Comparison of ENCODE assay signal across 12 cellular contexts in genomic region chr19:34178276-34178614, GRCh38. TPM values are rescaled to one million over a fixed set of nuclear protein-coding genes. Genes with fewer than 3 reads are reported as not detected.
DNase-seq lines count a peak whose midpoint lies in the region; ATAC-seq and TF ChIP-seq lines count a peak whose summit lies in the region.
"Had no signal": no experiment of that assay in that cellular context is flagged by ENCODE, and none has a peak within 500 bp of the region (broad histone marks: within the 10 kb centered on the region; RNA-seq: fewer than 3 reads in every experiment).

No MANE protein-coding gene starts in this region.

- no TSS peak for BruUV-seq in Calu3 (replicated peaks; lab: Mats Ljungman, UMichigan)

- POLR2A ChIA-PET in CD4-positive, alpha-beta T cell (lab: Charles Lee), result interaction anchor here (0.6 to 1.2 kb wide), 4 partner anchors 14 to 187 kb away, joined by 3 to 4 read pairs (median 3); no protein-coding TSS in a partner anchor
- POLR2A ChIA-PET in activated naive CD8-positive, alpha-beta T cell treated with anti-CD3 and anti-CD28 coated beads, Interleukin-2, amount 10 ng/mL, durations not matched to agents 7 days and 5 days (lab: Charles Lee), result interaction anchor here (1.3 kb wide), 1 partner anchor 54 kb away, joined by 3 read pairs; no protein-coding TSS in a partner anchor
- POLR2A ChIA-PET in naive thymus-derived CD8-positive, alpha-beta T cell (lab: Charles Lee), result interaction anchor here (0.6 to 0.7 kb wide), 2 partner anchors 39 to 1168 kb away, joined by 3 to 6 read pairs; no protein-coding TSS in a partner anchor

- peaks cover 94% of the 10 kb centered on the region for H3K4me1 Mint-ChIP-seq in CD4-positive, alpha-beta T cell (ENCODE audit: low read depth)
- H3K4me1 Mint-ChIP-seq in activated naive CD8-positive, alpha-beta T cell treated with anti-CD3 and anti-CD28 coated beads, Interleukin-2, amount 10 ng/mL, durations not matched to agents 7 days and 5 days, result peaks cover 65% of the 10 kb centered on the region
- peaks cover 35 to 95% (median 81%) of the 10 kb centered on the region in 4 donors for H3K4me1 Mint-ChIP-seq in naive thymus-derived CD8-positive, alpha-beta T cell
- peaks cover 57% of the 10 kb centered on the region for H3K4me1 Mint-ChIP-seq in Calu3 (ENCODE audit: low read depth, unreplicated experiment)

- no peak overlapping the region for H3K27ac ChIP-seq in CD4-positive, alpha-beta T cell (ENCODE audit: low read depth, low read length)
- H3K27ac ChIP-seq: brain microvascular endothelial cell had no signal

- peak overlapping the region; percentile 70 for H3K27ac Mint-ChIP-seq in CD4-positive, alpha-beta T cell
- H3K27ac Mint-ChIP-seq in activated naive CD8-positive, alpha-beta T cell treated with anti-CD3 and anti-CD28 coated beads, Interleukin-2, amount 10 ng/mL, durations not matched to agents 7 days and 5 days, result peak overlapping the region; percentile 16
- H3K27ac Mint-ChIP-seq in naive thymus-derived CD8-positive, alpha-beta T cell, result peak overlapping the region in 7 of 10 donors; percentile 44 to 92 (median 60)
- H3K27ac Mint-ChIP-seq in Calu3 (ENCODE audit: unreplicated experiment), result no peak overlapping the region

- CTCF ChIA-PET in CD4-positive, alpha-beta T cell (lab: Charles Lee), result interaction anchor here (1.0 kb wide), 2 partner anchors 8 to 11 kb away, joined by 3 to 4 read pairs; no protein-coding TSS in a partner anchor
- CTCF ChIA-PET in Calu3 (lab: Charles Lee), result interaction anchor here (0.6 to 1.3 kb wide), 2 partner anchors 26 to 39 kb away, joined by 5 read pairs; no protein-coding TSS in a partner anchor

- H3K36me3 Mint-ChIP-seq in CD4-positive, alpha-beta T cell (ENCODE audit: low read depth), result peaks cover 67% of the 10 kb centered on the region
- H3K36me3 Mint-ChIP-seq in activated naive CD8-positive, alpha-beta T cell treated with anti-CD3 and anti-CD28 coated beads, Interleukin-2, amount 10 ng/mL, durations not matched to agents 7 days and 5 days, result peaks cover 42% of the 10 kb centered on the region
- H3K36me3 Mint-ChIP-seq in naive thymus-derived CD8-positive, alpha-beta T cell, result peaks cover 3 to 70% (median 8%) of the 10 kb centered on the region in 3 donors
- peaks cover 34% of the 10 kb centered on the region for H3K36me3 Mint-ChIP-seq in Calu3 (ENCODE audit: insufficient read depth, unreplicated experiment)
- H3K36me3 Mint-ChIP-seq: naive B cell had no signal

- TF ChIP-seq CTCF in CD4-positive, alpha-beta T cell (IDR thresholded peaks at IDR 0.05), result no peak
- no peak for TF ChIP-seq CTCF in Calu3 (IDR thresholded peaks at IDR 0.05; ENCODE audit: unreplicated experiment)

- no peak for DNase-seq in CD4-positive, alpha-beta T cell
- no peak for DNase-seq in activated naive CD8-positive, alpha-beta T cell treated with anti-CD3 and anti-CD28 coated beads, Interleukin-2, amount 10 ng/mL, durations not matched to agents 7 days and 5 days
- peak in 5 of 10 donors; percentile 18 to 52 (median 37) for DNase-seq in naive thymus-derived CD8-positive, alpha-beta T cell
- no peak for DNase-seq in left lobe of liver (ENCODE audit: low spot score)
- DNase-seq in Calu3, result no peak
- DNase-seq in GOT3 (lab: John Stamatoyannopoulos, UW), result no peak
- DNase-seq: brain microvascular endothelial cell, naive B cell, NCI-H524 had no signal

- peak overlapping the region; percentile 75 for H3K4me3 Mint-ChIP-seq in CD4-positive, alpha-beta T cell
- peak overlapping the region; percentile 51 for H3K4me3 Mint-ChIP-seq in activated naive CD8-positive, alpha-beta T cell treated with anti-CD3 and anti-CD28 coated beads, Interleukin-2, amount 10 ng/mL, durations not matched to agents 7 days and 5 days
- peak overlapping the region; percentile 43 to 83 (median 68) for H3K4me3 Mint-ChIP-seq in naive thymus-derived CD8-positive, alpha-beta T cell
- no peak overlapping the region for H3K4me3 Mint-ChIP-seq in Calu3 (ENCODE audit: low read depth, unreplicated experiment)

- intact Hi-C loops in CD4-positive, alpha-beta T cell (cut with DNase I, micrococcal nuclease), result loop anchor here in 1 of 2 experiments (5.0 kb wide), 1 partner anchor 159 kb away; no protein-coding TSS in a partner anchor
- intact Hi-C loops in Calu3 (cut with micrococcal nuclease; ENCODE audit: unreplicated experiment), result no loop called here

- no peaks in the 10 kb centered on the region for H3K9me3 ChIP-seq in CD4-positive, alpha-beta T cell (ENCODE audit: control insufficient read depth, low read length)
- H3K9me3 ChIP-seq: esophagus muscularis mucosa had no signal

- ATAC-seq in CD4-positive, alpha-beta T cell (ENCODE audit: poor library complexity), result peak; percentile 75
- peak; percentile 36 for ATAC-seq in GM19351 (IDR thresholded peaks at IDR 0.05; ENCODE audit: unreplicated experiment)
- peak; percentile 83 for ATAC-seq in activated naive CD8-positive, alpha-beta T cell treated with anti-CD3 and anti-CD28 coated beads, Interleukin-2, amount 10 ng/mL, durations not matched to agents 7 days and 5 days (ENCODE audit: low read depth)
- peak; percentile 76 to 91 for ATAC-seq in naive thymus-derived CD8-positive, alpha-beta T cell
- no peak for ATAC-seq in HG02938 (IDR thresholded peaks at IDR 0.05; ENCODE audit: unreplicated experiment)
- ATAC-seq in left lobe of liver, result no peak

- no peaks in the 10 kb centered on the region for H3K27me3 Mint-ChIP-seq in CD4-positive, alpha-beta T cell
- H3K27me3 Mint-ChIP-seq in activated naive CD8-positive, alpha-beta T cell treated with anti-CD3 and anti-CD28 coated beads, Interleukin-2, amount 10 ng/mL, durations not matched to agents 7 days and 5 days, result no peaks in the 10 kb centered on the region
- H3K27me3 Mint-ChIP-seq in naive thymus-derived CD8-positive, alpha-beta T cell, result no peaks in the 10 kb centered on the region
- no peaks in the 10 kb centered on the region for H3K27me3 Mint-ChIP-seq in Calu3 (ENCODE audit: unreplicated experiment)
- H3K27me3 Mint-ChIP-seq: naive B cell had no signal

- no peaks in the 10 kb centered on the region for H3K9me3 Mint-ChIP-seq in CD4-positive, alpha-beta T cell
- no peaks in the 10 kb centered on the region for H3K9me3 Mint-ChIP-seq in activated naive CD8-positive, alpha-beta T cell treated with anti-CD3 and anti-CD28 coated beads, Interleukin-2, amount 10 ng/mL, durations not matched to agents 7 days and 5 days
- H3K9me3 Mint-ChIP-seq in naive thymus-derived CD8-positive, alpha-beta T cell, result no peaks in the 10 kb centered on the region
- no peaks in the 10 kb centered on the region for H3K9me3 Mint-ChIP-seq in Calu3 (ENCODE audit: low read depth, unreplicated experiment)
- H3K9me3 Mint-ChIP-seq: naive B cell had no signal

- no peaks in the 10 kb centered on the region for H3K27me3 ChIP-seq in CD4-positive, alpha-beta T cell (ENCODE audit: control insufficient read depth, insufficient read depth, low read length)
- H3K27me3 ChIP-seq: brain microvascular endothelial cell, esophagus muscularis mucosa had no signal

RNA-seq across cellular contexts. Expression of gene LSM14A, which starts 5.9 kb away (rescaled TPM):
- 100 to 1,000 TPM; 210 to 217 TPM for total RNA-seq in CD4-positive, alpha-beta T cell
- total RNA-seq in activated naive CD8-positive, alpha-beta T cell treated with anti-CD3 and anti-CD28 coated beads, Interleukin-2, amount 10 ng/mL, durations not matched to agents 7 days and 5 days, result 100 to 1,000 TPM; 141 to 156 TPM
- total RNA-seq in naive thymus-derived CD8-positive, alpha-beta T cell, result 100 to 1,000 TPM; 196 to 209 TPM
- 100 to 1,000 TPM; 163 to 193 (median 172) TPM for polyA plus RNA-seq in naive thymus-derived CD8-positive, alpha-beta T cell
- total RNA-seq in left lobe of liver (34.1 TPM), Calu3 (2022) (114 and 131 TPM in 2 replicates)

Comparison
In these comparisons a context has a peak if more than half of its experiments do, and no peak if none do; other contexts are left out.
1. ATAC-seq: peak in CD4-positive, alpha-beta T cell (single experiment), GM19351 (single experiment), activated naive CD8-positive, alpha-beta T cell treated with anti-CD3 and anti-CD28 coated beads, Interleukin-2, amount 10 ng/mL, durations not matched to agents 7 days and 5 days (single experiment) and naive thymus-derived CD8-positive, alpha-beta T cell (2 of 2); none in HG02938 (single experiment) and left lobe of liver (single experiment).